ENCODE assay signal across 23 cellular contexts in the genomic region with DNA sequence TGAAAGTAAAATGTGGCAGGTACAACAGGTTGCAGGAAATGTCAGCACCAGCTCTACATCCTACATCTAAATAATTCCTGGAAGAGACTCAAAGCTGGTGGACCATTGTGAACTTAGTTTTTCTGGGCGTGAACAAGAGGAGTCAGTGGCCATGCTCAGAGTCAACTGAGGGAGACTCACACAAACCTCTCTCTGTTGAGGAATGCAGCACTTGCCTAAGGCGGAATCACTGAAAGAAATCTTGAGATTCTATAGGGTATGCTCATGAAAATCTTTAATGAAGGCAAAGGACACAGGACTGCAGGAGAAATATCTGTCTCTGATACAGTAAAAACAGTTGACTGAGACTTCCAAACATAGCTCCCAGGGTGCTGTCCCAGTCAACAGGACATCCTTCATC. TPM values are rescaled to one million over a fixed set of nuclear protein-coding genes. Genes with fewer than 3 reads are reported as not detected.
A peak's percentile ranks its signal among the peaks of the same experiment; 100 is the strongest.
DNase-seq lines count a peak whose midpoint lies in the region; ATAC-seq lines count a peak whose summit lies in the region.
"Had no signal": no experiment of that assay in that cellular context is flagged by ENCODE, and none has a peak within 500 bp of the region (broad histone marks: within the 10 kb centered on the region; RNA-seq: fewer than 3 reads in every experiment).

No MANE protein-coding gene starts in this region.

- no peak for ATAC-seq in HG02588 (IDR thresholded peaks at IDR 0.05; ENCODE audit: unreplicated experiment)
- ATAC-seq: A549, HepG2, K562, Right ventricle myocardium inferior had no signal

- peak; percentile 77 for DNase-seq in COLO829 (ENCODE audit: low spot score)
- peak; percentile 21 for DNase-seq in ELF-1 (ENCODE audit: low read depth, low spot score)
- DNase-seq in RPMI7951 (ENCODE audit: low read depth), result peak; percentile 5
- peak; percentile 63 for DNase-seq in islet precursor cell
- DNase-seq in hypothalamus (lab: John Stamatoyannopoulos, UW), result no peak
- no peak for DNase-seq in NCI-H526 (lab: John Stamatoyannopoulos, UW)
- DNase-seq: BE2C; Caco-2; CD4-positive, CD25-positive, alpha-beta regulatory T cell; DMS 273 treated with DMSO at 0.1 percent for 48 hours; DMS79 treated with DMSO at 0.1 percent for 48 hours; GDM1; NCI-H1092 treated with DMSO at 0.1 percent for 48 hours; NCI-H1436 treated with DMSO at 0.1 percent for 48 hours; NCI-H1930; NCI-H510A treated with DMSO at 0.1 percent for 48 hours had no signal

RNA-seq across cellular contexts. Expression of a gene that starts 22.5 kb away (rescaled TPM):
- not detected in 2 replicates for total RNA-seq in RPMI7951 (2014; rRNA removed; shearing (Covaris generic))
- total RNA-seq: CD4-positive, CD25-positive, alpha-beta regulatory T cell; H1; K562; Right ventricle myocardium inferior; SJSA1 had no signal

RNA-seq across cellular contexts. Expression of a gene that starts 54.8 kb away (rescaled TPM):
- not detected in 2 replicates for total RNA-seq in RPMI7951 (2014; rRNA removed; shearing (Covaris generic))
- total RNA-seq: Caco-2; CD4-positive, CD25-positive, alpha-beta regulatory T cell; H1; K562; Right ventricle myocardium inferior; SJSA1 had no signal

Comparison
In these comparisons a context has a peak if more than half of its experiments do, and no peak if none do; other contexts are left out.
1. DNase-seq: peak in COLO829 (single experiment), ELF-1 (single experiment), RPMI7951 (single experiment) and islet precursor cell (single experiment); none in hypothalamus (0 of 51) and NCI-H526 (0 of 2).